Comparison of ENCODE assay signal across 20 cellular contexts in the genomic region with DNA sequence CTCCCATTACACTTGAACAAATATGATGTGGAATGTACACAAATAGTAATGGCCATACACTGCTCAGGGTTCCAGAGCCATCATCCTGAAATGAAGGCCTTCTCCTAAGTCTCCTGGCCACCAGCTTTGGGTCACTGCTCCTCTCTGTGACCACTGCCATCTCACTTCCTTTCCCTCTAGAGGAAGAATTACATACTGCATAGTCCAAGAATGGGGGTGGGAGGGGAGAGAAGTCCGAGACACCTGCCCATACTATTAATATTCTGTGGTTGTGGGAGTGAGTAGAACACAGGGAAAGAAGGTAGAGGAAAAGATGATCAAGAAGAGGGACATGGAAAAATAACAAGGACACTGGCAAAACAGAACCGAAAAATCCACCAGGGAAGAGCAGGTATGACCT. TPM values are rescaled to one million over a fixed set of nuclear protein-coding genes. Genes with fewer than 3 reads are reported as not detected.
DNase-seq lines count a peak whose midpoint lies in the region; ATAC-seq, FAIRE-seq and TF ChIP-seq lines count a peak whose summit lies in the region.
"Had no signal": no experiment of that assay in that cellular context is flagged by ENCODE, and none has a peak within 500 bp of the region (broad histone marks: within the 10 kb centered on the region; RNA-seq: fewer than 3 reads in every experiment).

No MANE protein-coding gene starts in this region.

- H3K27me3 ChIP-seq in K562 (ENCODE audit: control insufficient read depth in 2 of 2, insufficient read depth in 2 of 2, low read length in 2 of 2) = no peaks in the 10 kb centered on the region
- H3K27me3 ChIP-seq: BE2C had no signal

- H3K79me2 ChIP-seq in K562 (ENCODE audit: control insufficient read depth, insufficient read depth, low read length) = no peaks in the 10 kb centered on the region

- no peak for FAIRE-seq in K562 (lab: Jason Lieb, UNC)
- FAIRE-seq: A549, D721Med, G401.6, GM12891 had no signal

- TF ChIP-seq CTCF in HFFc6 (IDR thresholded peaks at IDR 0.05) = peak; percentile 12; the same call in 1 of the 2 replicates
- no peak for TF ChIP-seq CTCF in K562 (IDR thresholded peaks at IDR 0.05 in 2 of 3, conservative IDR thresholded peaks at IDR 0.05 in 1 of 3; ENCODE audit: insufficient read depth in 2 of 3, low read depth in 1 of 3, low read length in 3 of 3)

- H3K4me1 Mint-ChIP-seq in HFFc6 (ENCODE audit: low read depth) = peaks cover 8% of the 10 kb centered on the region

- H3K9me1 ChIP-seq in K562 (ENCODE audit: control insufficient read depth, insufficient read depth, low read length) = no peaks in the 10 kb centered on the region

- no peaks in the 10 kb centered on the region; the same call in 2 of the 3 replicates for H3K36me3 ChIP-seq in K562 (ENCODE audit: control insufficient read depth, insufficient read depth, low read length)
- H3K36me3 ChIP-seq in mesodermal cell (ENCODE audit: control insufficient read depth, insufficient read depth, low read length) = peaks cover 57% of the 10 kb centered on the region
- H3K36me3 ChIP-seq: HAP-1 had no signal

- no peak for DNase-seq in HFFc6
- DNase-seq in K562 (ENCODE audit: extremely low read depth in 1 of 4, low spot score in 3 of 4) = no peak
- DNase-seq in NCI-H2196 (lab: John Stamatoyannopoulos, UW; ENCODE audit: unreplicated experiment) = no peak
- no peak for DNase-seq in SK-N-DZ (ENCODE audit: low spot score)
- DNase-seq: BE2C; CD8-positive, alpha-beta T cell; COR-L47; DMS153; DMS79 treated with DMSO at 0.1 percent for 48 hours; EL; GOT3 had no signal

- no peaks in the 10 kb centered on the region for H4K20me1 ChIP-seq in K562 (replicated peaks; ENCODE audit: control insufficient read depth, insufficient read depth, low read length)

- H2AFZ ChIP-seq in K562 (ENCODE audit: low read depth, low read length) = no peak overlapping the region

- H3K4me1 ChIP-seq in K562 (replicated peaks in 1 of 2; ENCODE audit: control insufficient read depth in 2 of 2, insufficient read depth in 2 of 2, low read length in 2 of 2) (no peaks in the 10 kb centered on the region), mesodermal cell (ENCODE audit: control insufficient read depth, insufficient read depth, low read length, poor library complexity, severe bottlenecking) (peaks cover 31% of the 10 kb centered on the region)
- H3K4me1 ChIP-seq: HAP-1 had no signal

- WGBS in K562 (ENCODE audit: insufficient coverage, low coverage, missing lambda C conversion rate) = 75% methylated on average over 1 of the region's 2 CpGs
- WGBS in mesodermal cell (ENCODE audit: insufficient coverage in 2 of 2), 2 experiments = 93 to 100% methylated on average over 1 of the region's 2 CpGs

- no peak overlapping the region for H3K4me3 ChIP-seq in K562
- H3K4me3 ChIP-seq in mesodermal cell (ENCODE audit: extremely low read depth, insufficient read depth, low read length, poor library complexity, severe bottlenecking) = no peak overlapping the region
- H3K4me3 ChIP-seq: A549, HAP-1 had no signal

- no peak for TF ChIP-seq RAD21 in K562 (CRISPR knock-in tag; conservative IDR thresholded peaks at IDR 0.05 in 1 of 2, IDR thresholded peaks at IDR 0.05 in 1 of 2)

- H3K9ac ChIP-seq in K562 (ENCODE audit: insufficient read depth in 1 of 2, low read depth in 2 of 2, low read length in 2 of 2) = no peak overlapping the region

- H3K9me3 ChIP-seq in K562 (replicated peaks; ENCODE audit: control insufficient read depth, insufficient read depth, low read depth, low read length) (no peaks in the 10 kb centered on the region), mesodermal cell (ENCODE audit: control insufficient read depth, low read length) (peaks cover 6% of the 10 kb centered on the region)
- H3K9me3 ChIP-seq: A549, BE2C, HAP-1 had no signal

- no peak overlapping the region for H3K4me3 Mint-ChIP-seq in HFFc6
- H3K4me3 Mint-ChIP-seq: CD14-positive monocyte; CD8-positive, alpha-beta T cell had no signal

- peaks cover 38% of the 10 kb centered on the region for H3K36me3 Mint-ChIP-seq in HFFc6 (ENCODE audit: low read depth)
- H3K36me3 Mint-ChIP-seq: CD14-positive monocyte; CD8-positive, alpha-beta T cell had no signal

- in situ Hi-C loops in K562 (cut with MboI) = no loop called here

- no TSS peak for BruUV-seq in K562 (replicated peaks; lab: Mats Ljungman, UMichigan)

- intact Hi-C loops in K562 (cut with micrococcal nuclease) = no loop called here

- TF ChIP-seq POLR2A in K562 (conservative IDR thresholded peaks at IDR 0.05) = no peak

- no peak overlapping the region for H3K4me2 ChIP-seq in K562 (ENCODE audit: insufficient read depth, low read length)
- H3K4me2 ChIP-seq: A549 had no signal

- peak; percentile 73 for ATAC-seq in K562
- ATAC-seq in HG02870 (IDR thresholded peaks at IDR 0.05; ENCODE audit: unreplicated experiment) = no peak
- ATAC-seq: A549; CD8-positive, alpha-beta T cell had no signal

- no peak for TF ChIP-seq EP300 in K562 (IDR thresholded peaks at IDR 0.05; ENCODE audit: low read length)

- H3K27ac ChIP-seq in K562 (ENCODE audit: extremely low read depth, low read depth, low read length) (no peak overlapping the region), mesodermal cell (ENCODE audit: low read depth, low read length, severe bottlenecking) (peak overlapping the region; percentile 41)
- H3K27ac ChIP-seq: A549, HL-60 had no signal

- no peak overlapping the region for H3K27ac Mint-ChIP-seq in HFFc6
- H3K27ac Mint-ChIP-seq: CD14-positive monocyte; CD8-positive, alpha-beta T cell had no signal

- no peaks in the 10 kb centered on the region for H3K27me3 Mint-ChIP-seq in HFFc6 (ENCODE audit: insufficient read depth)

- POLR2A ChIA-PET in K562 (lab: Yijun Ruan, JAX) = interaction anchor here (1.9 kb wide), 1 partner anchor 9 kb away, joined by 10 read pairs; no protein-coding TSS in a partner anchor

- H3K9me3 Mint-ChIP-seq in HFFc6 = no peaks in the 10 kb centered on the region
- H3K9me3 Mint-ChIP-seq: CD8-positive, alpha-beta T cell had no signal

- CTCF ChIA-PET in K562 (lab: Yijun Ruan, JAX; ENCODE audit: low intra/inter-chr PET ratio) = no interaction called here

TF ChIP-seq in K562, 482 proteins besides CTCF, POLR2A, EP300 and RAD21 (continues in another document):
- no peak for TF ChIP-seq PRPF4 (IDR thresholded peaks at IDR 0.05; ENCODE audit: insufficient read depth, low read depth, low read length, poor library complexity, severe bottlenecking)
- TF ChIP-seq ZEB2 (IDR thresholded peaks at IDR 0.05) = no peak
- no peak for TF ChIP-seq POLR2H (tag; IDR thresholded peaks at IDR 0.05; ENCODE audit: low read depth)
- TF ChIP-seq PHB2 (IDR thresholded peaks at IDR 0.05; ENCODE audit: low read depth) = no peak
- no peak for TF ChIP-seq SMARCE1 (IDR thresholded peaks at IDR 0.05)
- no peak for TF ChIP-seq NELFE (IDR thresholded peaks at IDR 0.05; ENCODE audit: insufficient read depth, insufficient read length)
- no peak for TF ChIP-seq RUNX1 (IDR thresholded peaks at IDR 0.05; ENCODE audit: low read depth)
- TF ChIP-seq RBFOX2 (IDR thresholded peaks at IDR 0.05; ENCODE audit: low read depth, low read length) = no peak
- no peak for TF ChIP-seq NCOA2 (IDR thresholded peaks at IDR 0.05; ENCODE audit: partially characterized antibody in 2 of 2)
- TF ChIP-seq HOXB6 (CRISPR knock-in tag; IDR thresholded peaks at IDR 0.05; ENCODE audit: borderline replicate concordance) = no peak
- no peak for TF ChIP-seq MCM5 (IDR thresholded peaks at IDR 0.05; ENCODE audit: low read depth)
- no peak for TF ChIP-seq NUFIP1 (IDR thresholded peaks at IDR 0.05; ENCODE audit: partially characterized antibody)

RNA-seq across cellular contexts. Expression of a gene that starts 20.6 kb away (rescaled TPM):
- total RNA-seq in HFFc6 (2021; fragmentation: NEBNext Ultra II Directional; extraction: Animal tissue kit (Norgen Biotek cat#: 25700)) = 10 to 100 TPM; 48.6 to 69.3 (median 52.5) TPM
- total RNA-seq in K562 (2011; cell fraction: chromatin; rRNA removed; ENCODE audit: low replicate concordance) = 33.1 and 48.0 TPM in 2 replicates
- total RNA-seq in K562 (2011; cell fraction: nucleolus; rRNA removed) = 14.3 and 15.1 TPM in 2 replicates
- total RNA-seq in K562 (2011; cell fraction: nucleoplasm; rRNA removed) = 24.0 and 42.4 TPM in 2 replicates
- total RNA-seq in K562 (2014; rRNA removed) = 18.4 and 18.8 TPM in 2 replicates
- 18.2 and 23.6 TPM in 2 replicates for total RNA-seq in K562 (2014; rRNA removed; fragmentation: Illumina TruSeq; extraction: Trizol)
- 9.6 and 9.8 TPM in 2 replicates for total RNA-seq in K562 (2015; rRNA removed; fragmentation: Illumina TruSeq; extraction: Trizol)
- 22.2 and 25.9 TPM in 2 replicates for total RNA-seq in K562 (2021)
- 9.4 and 18.0 TPM in 2 replicates for polyA plus RNA-seq in K562 (2011; rRNA removed)
- 10.5 and 11.5 TPM in 2 replicates for polyA plus RNA-seq in K562 (2011; cell fraction: cytosol; rRNA removed)
- 10.1 and 12.7 TPM in 2 replicates for polyA plus RNA-seq in K562 (2011; cell fraction: nucleus; rRNA removed)
- polyA plus RNA-seq in K562 (2012) = 16.9 and 20.9 TPM in 2 replicates
- 14.5 and 16.1 TPM in 2 replicates for polyA plus RNA-seq in K562 (2014; fragmentation: Illumina TruSeq; extraction: Trizol)
- polyA plus RNA-seq in K562 (2014; fragmentation: Nextera tagmentation; extraction: Ambion mirVana) = 10 to 100 TPM in 1 of 2 experiments, 1 to 10 TPM in 1; 9.2 to 12.6 TPM
- polyA plus RNA-seq in K562 (2014; rRNA removed) = 13.7 and 15.9 TPM in 2 replicates
- polyA minus RNA-seq in K562 (2011; rRNA and poly(A)+ RNA removed) = 12.8 and 21.7 TPM in 2 replicates
- polyA minus RNA-seq in K562 (2011; cell fraction: cytosol; rRNA and poly(A)+ RNA removed) = 13.2 and 16.8 TPM in 2 replicates
- polyA minus RNA-seq in K562 (2011; cell fraction: nucleus; rRNA and poly(A)+ RNA removed) = 10.9 and 11.0 TPM in 2 replicates
- polyA plus RNA-seq in mesodermal cell (2013, experiment 1 of 2) = 68.0 TPM
- polyA plus RNA-seq in mesodermal cell (2013, experiment 2 of 2) = 54.7 TPM
- polyA plus RNA-seq in SK-N-DZ (2014; cell fraction: cytosol; rRNA removed) = 0.38 and 2.9 TPM in 2 replicates
- polyA plus RNA-seq in SK-N-DZ (2014; cell fraction: nucleus; rRNA removed) = 0.06 and 0.28 TPM in 2 replicates
